9 cellular contexts compared by ENCODE assay signal in the genomic region with DNA sequence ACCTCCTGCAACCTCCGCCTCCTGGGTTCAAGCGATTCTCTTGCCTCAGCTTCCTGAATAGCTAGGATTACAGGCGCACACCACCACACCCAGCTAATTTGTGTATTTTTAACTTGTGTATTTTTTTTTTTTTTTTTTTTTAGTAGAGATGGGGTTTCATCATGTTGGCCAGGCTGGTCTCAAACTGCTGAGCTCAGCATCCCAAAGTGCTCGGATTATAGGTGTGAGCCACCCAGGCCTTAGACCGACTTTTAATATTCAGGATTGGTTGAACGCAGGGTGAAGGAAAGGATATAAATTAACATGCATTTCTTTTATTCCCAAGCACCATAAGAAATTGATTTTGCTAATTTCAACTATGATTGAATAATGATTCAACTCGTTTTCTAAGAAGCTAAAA.
"Had no signal": no experiment of that assay in that cellular context is flagged by ENCODE, and none has a peak within 500 bp of the region (broad histone marks: within the 10 kb centered on the region; RNA-seq: fewer than 3 reads in every experiment).

No MANE protein-coding gene starts in this region.

- H3K36me3 ChIP-seq: HAP-1 had no signal

- H3K4me2 ChIP-seq: GM23338 had no signal

- H3K4me3 ChIP-seq: GM23248, GM23338, HAP-1 had no signal

- H3K4me1 ChIP-seq: HAP-1 had no signal

- ATAC-seq: HCT116 had no signal

- FAIRE-seq: H54 had no signal

- H2AFZ ChIP-seq: GM23248 had no signal

- H3K9me3 ChIP-seq: HAP-1 had no signal

- DNase-seq: GM23248, GOT3, H7, HCEC 1CT, HFFc6 had no signal

- H3K27ac ChIP-seq: GM23248 had no signal

- H3K9ac ChIP-seq: GM23248 had no signal
